ENCODE assay signal across 22 cellular contexts in genomic region chr17:1553354-1554266, GRCh38. TPM values are rescaled to one million over a fixed set of nuclear protein-coding genes. Genes with fewer than 3 reads are reported as not detected.
DNase-seq lines count a peak whose midpoint lies in the region; ATAC-seq and TF ChIP-seq lines count a peak whose summit lies in the region.
"Had no signal": no experiment of that assay in that cellular context is flagged by ENCODE, and none has a peak within 500 bp of the region (broad histone marks: within the 10 kb centered on the region; RNA-seq: fewer than 3 reads in every experiment).

No MANE protein-coding gene starts in this region.

- no peaks in the 10 kb centered on the region for H3K9me3 Mint-ChIP-seq in MCF 10A (ENCODE audit: unreplicated experiment)
- H3K9me3 Mint-ChIP-seq: dendritic cell treated with granulocyte-macrophage colony-stimulating factor and Interleukin-4, amounts not matched to agents 40 ng/mL and 50 ng/mL, for 4 days; natural killer cell had no signal

- H3K9ac ChIP-seq in mammary epithelial cell (ENCODE audit: insufficient read depth, low read length): no peak overlapping the region

- H3K79me2 ChIP-seq in mammary epithelial cell (ENCODE audit: insufficient read depth, low read length) (peaks cover 46% of the 10 kb centered on the region), hepatocyte (peaks cover 51% of the 10 kb centered on the region), osteoblast (ENCODE audit: insufficient read depth, low read length) (peaks cover 58% of the 10 kb centered on the region)

- no peaks in the 10 kb centered on the region for H4K20me1 ChIP-seq in mammary epithelial cell (ENCODE audit: insufficient read depth, low read length)
- peaks cover 16% of the 10 kb centered on the region for H4K20me1 ChIP-seq in hepatocyte (ENCODE audit: insufficient read depth, poor library complexity, severe bottlenecking)
- H4K20me1 ChIP-seq in osteoblast (ENCODE audit: insufficient read depth, low read length): peaks cover 42% of the 10 kb centered on the region

- H3K9me2 ChIP-seq in hepatocyte (replicated peaks; ENCODE audit: insufficient read depth): no peaks in the 10 kb centered on the region

- H3K36me3 ChIP-seq in mammary epithelial cell (ENCODE audit: insufficient read depth, low read length): peaks cover 15% of the 10 kb centered on the region
- H3K36me3 ChIP-seq in hepatocyte (replicated peaks; ENCODE audit: insufficient read depth, low read depth): no peaks in the 10 kb centered on the region
- H3K36me3 ChIP-seq in osteoblast (ENCODE audit: insufficient read depth, low read length): peaks cover 49% of the 10 kb centered on the region
- peaks cover 52% of the 10 kb centered on the region for H3K36me3 ChIP-seq in upper lobe of right lung
- H3K36me3 ChIP-seq: breast epithelium, uterus had no signal

- no peaks in the 10 kb centered on the region for H3K27me3 Mint-ChIP-seq in MCF 10A (ENCODE audit: insufficient read depth, unreplicated experiment)
- H3K27me3 Mint-ChIP-seq: activated CD4-positive, alpha-beta T cell treated with anti-CD3 and anti-CD28 coated beads for 36 hours; dendritic cell treated with granulocyte-macrophage colony-stimulating factor and Interleukin-4, amounts not matched to agents 40 ng/mL and 50 ng/mL, for 4 days had no signal

- peaks cover 63% of the 10 kb centered on the region for H3K36me3 Mint-ChIP-seq in MCF 10A (ENCODE audit: insufficient read depth, unreplicated experiment)

- BruUV-seq in MCF 10A (replicated peaks; lab: Mats Ljungman, UMichigan) (no TSS peak), mammary epithelial cell (replicated peaks; lab: Mats Ljungman, UMichigan) (no TSS peak)

- H3K4me1 ChIP-seq in mammary epithelial cell (ENCODE audit: insufficient read depth, low read length) (no peaks in the 10 kb centered on the region), hepatocyte (ENCODE audit: insufficient read depth) (no peaks in the 10 kb centered on the region), osteoblast (ENCODE audit: insufficient read depth, low read length) (peaks cover 6% of the 10 kb centered on the region), upper lobe of right lung (peaks cover 38% of the 10 kb centered on the region)
- H3K4me1 ChIP-seq: A549, breast epithelium had no signal

- H3K27me3 ChIP-seq in mammary epithelial cell (ENCODE audit: insufficient read depth, low read length) (no peaks in the 10 kb centered on the region), hepatocyte (no peaks in the 10 kb centered on the region), osteoblast (ENCODE audit: insufficient read depth, low read length) (no peaks in the 10 kb centered on the region), upper lobe of right lung (no peaks in the 10 kb centered on the region)
- H3K27me3 ChIP-seq: BLaER1, breast epithelium, foreskin keratinocyte, stomach, uterus had no signal

- H3K4me3 ChIP-seq in mammary epithelial cell (replicated peaks in 1 of 3; ENCODE audit: insufficient read depth in 1 of 3, low read depth in 2 of 3, low read length in 3 of 3) (no peak overlapping the region), hepatocyte (no peak overlapping the region), osteoblast (ENCODE audit: insufficient read depth, low read length) (no peak overlapping the region), upper lobe of right lung (no peak overlapping the region)
- H3K4me3 ChIP-seq: A549, BLaER1, breast epithelium, stomach, uterus had no signal

- peaks cover 3% of the 10 kb centered on the region for H3K4me1 Mint-ChIP-seq in MCF 10A (ENCODE audit: insufficient read depth, unreplicated experiment)

- CTCF ChIA-PET in MCF 10A (lab: Yijun Ruan, JAX) (interaction anchor here (0.6 to 0.7 kb wide), 4 partner anchors 36 to 192 kb away, joined by 3 to 4 read pairs (median 3); partner anchors contain the start of gene INPP5K), mammary epithelial cell (lab: Charles Lee; ENCODE audit: low non-redundant PET) (no interaction called here)

- in situ Hi-C loops in mammary epithelial cell (cut with MboI; ENCODE audit: low sequenced_read_pairs in 2 of 2): no loop called here

- peak; percentile 67 for ATAC-seq in upper lobe of right lung
- no peak for ATAC-seq in GM21529 (IDR thresholded peaks at IDR 0.05; ENCODE audit: unreplicated experiment)
- ATAC-seq: A549; activated CD4-positive, alpha-beta T cell treated with anti-CD3 and anti-CD28 coated beads for 36 hours; foreskin keratinocyte; HCT116; natural killer cell; Right ventricle myocardium inferior had no signal

- POLR2A ChIA-PET in MCF 10A (lab: Yijun Ruan, JAX): interaction anchor here (3.0 kb wide), 1 partner anchor 8 kb away, joined by 9 read pairs; no protein-coding TSS in a partner anchor

- H3K4me3 Mint-ChIP-seq in MCF 10A (ENCODE audit: unreplicated experiment): no peak overlapping the region
- H3K4me3 Mint-ChIP-seq: activated CD4-positive, alpha-beta T cell treated with anti-CD3 and anti-CD28 coated beads for 36 hours; dendritic cell treated with granulocyte-macrophage colony-stimulating factor and Interleukin-4, amounts not matched to agents 40 ng/mL and 50 ng/mL, for 4 days; natural killer cell had no signal

- intact Hi-C loops in MCF 10A (cut with micrococcal nuclease) (no loop called here), mammary epithelial cell (cut with micrococcal nuclease) (no loop called here), upper lobe of right lung (cut with DNase I) (no loop called here)

- TF ChIP-seq CTCF in MCF 10A (IDR thresholded peaks at IDR 0.05; ENCODE audit: unreplicated experiment) (no peak), mammary epithelial cell (conservative IDR thresholded peaks at IDR 0.05 in 1 of 2, IDR thresholded peaks at IDR 0.05 in 1 of 2; ENCODE audit: extremely low read depth in 1 of 2, insufficient read depth in 1 of 2, low read depth in 1 of 2, low read length in 2 of 2) (no peak), hepatocyte (IDR thresholded peaks at IDR 0.05; ENCODE audit: poor library complexity) (no peak), osteoblast (IDR thresholded peaks at IDR 0.05; ENCODE audit: extremely low read depth, low read depth, low read length) (no peak), upper lobe of right lung (IDR thresholded peaks at IDR 0.05) (no peak)

- peak overlapping the region; percentile 22 for H3K27ac Mint-ChIP-seq in MCF 10A (ENCODE audit: low read depth, unreplicated experiment)
- H3K27ac Mint-ChIP-seq: activated CD4-positive, alpha-beta T cell treated with anti-CD3 and anti-CD28 coated beads for 36 hours; natural killer cell had no signal

- no peak overlapping the region for H3K27ac ChIP-seq in mammary epithelial cell (ENCODE audit: insufficient read depth, low read depth, low read length)
- peak overlapping the region; percentile 46 for H3K27ac ChIP-seq in hepatocyte
- no peak overlapping the region for H3K27ac ChIP-seq in osteoblast (ENCODE audit: low read depth, low read length)
- peak overlapping the region; percentile 55 for H3K27ac ChIP-seq in upper lobe of right lung
- H3K27ac ChIP-seq: BLaER1, breast epithelium, foreskin keratinocyte had no signal

- dilution Hi-C loops in mammary epithelial cell (cut with HindIII; ENCODE audit: low sequenced_read_pairs): loop anchor here (5.0 to 10.0 kb wide), 2 partner anchors 46 to 179 kb away; no protein-coding TSS in a partner anchor

- H2AFZ ChIP-seq in mammary epithelial cell (ENCODE audit: low read depth, low read length) (no peak overlapping the region), hepatocyte (no peak overlapping the region), osteoblast (ENCODE audit: low read length) (no peak overlapping the region)

- H3K4me2 ChIP-seq in mammary epithelial cell (ENCODE audit: insufficient read depth, low read depth, low read length) (no peak overlapping the region), hepatocyte (peak overlapping the region; percentile 16), osteoblast (ENCODE audit: insufficient read depth, low read length) (no peak overlapping the region)
- H3K4me2 ChIP-seq: A549 had no signal

- H3K9me3 ChIP-seq in mammary epithelial cell (replicated peaks; ENCODE audit: insufficient read depth, low read length) (no peaks in the 10 kb centered on the region), hepatocyte (ENCODE audit: low read depth) (no peaks in the 10 kb centered on the region), osteoblast (ENCODE audit: low read depth, low read length) (no peaks in the 10 kb centered on the region), upper lobe of right lung (no peaks in the 10 kb centered on the region)
- H3K9me3 ChIP-seq: A549, BLaER1, breast epithelium, stomach, uterus had no signal

- WGBS in mammary epithelial cell (ENCODE audit: low coverage, missing lambda C conversion rate): 97% methylated on average over 10 of the region's 12 CpGs
- 69% methylated on average over 12 of the region's 12 CpGs for WGBS in hepatocyte (ENCODE audit: low lambda C conversion rate, missing lambda C conversion rate)

- DNase-seq in MCF 10A (ENCODE audit: unreplicated experiment) (no peak), mammary epithelial cell (no peak), hepatocyte (ENCODE audit: low spot score) (no peak), osteoblast (ENCODE audit: insufficient read length, low spot score, missing footprints) (peak; percentile 51), upper lobe of right lung (no peak), AML-193 (lab: John Stamatoyannopoulos, UW) (no peak), NCI-H526 treated with DMSO at 0.1 percent for 48 hours (lab: John Stamatoyannopoulos, UW) (no peak)
- DNase-seq: activated CD4-positive, alpha-beta T cell treated with anti-CD3 and anti-CD28 coated beads for 36 hours; foreskin keratinocyte; hippocampal formation; natural killer cell; NCI-H1417 treated with DMSO at 0.1 percent for 48 hours; NCI-H524 treated with DMSO at 0.1 percent for 48 hours; stomach; uterus had no signal

RNA-seq across cellular contexts. Expression of gene PITPNA, which starts 9.0 kb away (rescaled TPM):
- total RNA-seq in MCF 10A (2022) (79.6 and 99.8 TPM in 2 replicates), mammary epithelial cell (10 to 100 TPM; 31.2 to 75.3 TPM), hepatocyte (25.4 and 26.8 TPM in 2 replicates), osteoblast (19.2 and 21.5 TPM in 2 replicates), upper lobe of right lung (81.9 TPM)
- polyA plus RNA-seq in mammary epithelial cell (46.4 TPM), hepatocyte (55.0 and 58.0 TPM in 2 replicates)
- polyA minus RNA-seq in mammary epithelial cell: 86.4 TPM

RNA-seq across cellular contexts. Expression of gene INPP5K, which starts 37.2 kb away (rescaled TPM):
- 25.5 and 28.9 TPM in 2 replicates for total RNA-seq in MCF 10A (2022)
- total RNA-seq in mammary epithelial cell: 10 to 100 TPM; 18.9 to 30.5 TPM
- 15.9 TPM for polyA plus RNA-seq in mammary epithelial cell
- 18.5 TPM for polyA minus RNA-seq in mammary epithelial cell
- 34.7 and 48.4 TPM in 2 replicates for total RNA-seq in hepatocyte
- 33.5 and 40.4 TPM in 2 replicates for polyA plus RNA-seq in hepatocyte
- 40.4 and 51.4 TPM in 2 replicates for total RNA-seq in osteoblast
- total RNA-seq in upper lobe of right lung: 69.8 TPM

Comparison
In these comparisons a context has a peak if more than half of its experiments do, and no peak if none do; other contexts are left out.
1. H3K27ac ChIP-seq: peak in hepatocyte (single experiment) and upper lobe of right lung (single experiment); none in mammary epithelial cell (single experiment) and osteoblast (single experiment).